Comparison of ENCODE assay signal across 18 cellular contexts in genomic region chr1:77273891-77274290, GRCh38. TPM values are rescaled to one million over a fixed set of nuclear protein-coding genes. Genes with fewer than 3 reads are reported as not detected.
"Had no signal": no experiment of that assay in that cellular context is flagged by ENCODE, and none has a peak within 500 bp of the region (broad histone marks: within the 10 kb centered on the region; RNA-seq: fewer than 3 reads in every experiment).

No MANE protein-coding gene starts in this region.

- ATAC-seq: activated CD8-positive, alpha-beta T cell treated with anti-CD3 and anti-CD28 coated beads, Interleukin-2, amount 10 ng/mL, durations not matched to agents 7 days and 5 days; heart left ventricle; left lobe of liver; natural killer cell treated with Interleukin-12 subunit alpha and Interleukin-12 subunit beta and Interleukin-15 and Interleukin-18, amount 100 ng/mL, for 72 hours; sciatic nerve had no signal

- H3K4me3 ChIP-seq: cardiac muscle cell, heart left ventricle, prostate gland had no signal

- DNase-seq: activated CD4-positive, alpha-beta T cell treated with anti-CD3 and anti-CD28 coated beads for 4 hours; activated CD8-positive, alpha-beta memory T cell treated with anti-CD3 and anti-CD28 coated beads, Interleukin-2, amount 50 U/mL, for 48 hours; activated CD8-positive, alpha-beta T cell treated with anti-CD3 and anti-CD28 coated beads, Interleukin-2, amount 10 ng/mL, durations not matched to agents 7 days and 5 days; activated naive CD4-positive, alpha-beta T cell; heart left ventricle; islet precursor cell; nucleus accumbens; stimulated activated naive CD4-positive, alpha-beta T cell; SW 1271; T1000 had no signal

- H3K9me3 ChIP-seq: heart left ventricle, prostate gland had no signal

- FAIRE-seq: astrocyte, frontal cortex had no signal

- H3K27ac ChIP-seq: cardiac muscle cell, heart left ventricle, prostate gland had no signal

- H3K36me3 ChIP-seq: cardiac muscle cell, heart left ventricle, prostate gland had no signal

- H3K4me1 ChIP-seq: heart left ventricle, prostate gland had no signal

RNA-seq across cellular contexts. Expression of gene AK5, which starts 7.9 kb away (rescaled TPM):
- total RNA-seq: activated T-helper 1 cell treated with anti-CD3 and anti-CD28 coated beads, Interleukin-12 subunit alpha, Interleukin-12 subunit beta, Interleukin-2, Interleukin-4 antibody, amounts not matched to agents 30 ng/mL and 10 ng/mL and 1 ng/mL, durations not matched to agents 14 hours and 24 hours and 36 hours had no signal
